Comparison of ENCODE assay signal across 23 cellular contexts in the genomic region with DNA sequence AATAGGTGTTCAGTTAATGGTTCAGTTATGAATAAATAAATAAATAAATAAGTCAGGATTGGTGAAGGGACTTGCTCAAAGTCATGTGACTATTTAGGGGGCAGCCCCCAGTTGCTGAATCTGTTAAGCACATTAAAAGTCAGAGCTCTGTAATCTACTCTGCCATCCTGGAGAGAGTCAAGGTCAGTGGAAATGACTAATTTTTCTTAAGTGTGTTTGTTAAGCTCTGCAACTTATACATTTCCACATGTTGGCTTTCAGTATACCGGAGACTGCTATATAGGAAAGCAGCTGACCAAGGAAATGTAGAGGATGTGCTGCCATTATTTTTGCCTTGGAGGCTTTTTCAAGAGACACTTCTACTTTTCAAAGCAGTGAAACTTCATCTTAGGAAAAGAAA. TPM values are rescaled to one million over a fixed set of nuclear protein-coding genes. Genes with fewer than 3 reads are reported as not detected.
DNase-seq lines count a peak whose midpoint lies in the region; ATAC-seq lines count a peak whose summit lies in the region.
"Had no signal": no experiment of that assay in that cellular context is flagged by ENCODE, and none has a peak within 500 bp of the region (broad histone marks: within the 10 kb centered on the region; RNA-seq: fewer than 3 reads in every experiment).

No MANE protein-coding gene starts in this region.

- H3K36me3 Mint-ChIP-seq in activated CD4-positive, alpha-beta T cell treated with anti-CD3 and anti-CD28 coated beads, Interleukin-2, amount 10 ng/mL, durations not matched to agents 24 days and 14 days (ENCODE audit: low read depth): peaks cover 2% of the 10 kb centered on the region
- H3K36me3 Mint-ChIP-seq: CD4-positive, CD25-positive, alpha-beta regulatory T cell had no signal

- DNase-seq in activated CD4-positive, alpha-beta T cell treated with anti-CD3 and anti-CD28 coated beads, Interleukin-2, amount 10 ng/mL, durations not matched to agents 24 days and 14 days: peak; percentile 14
- DNase-seq in activated CD4-positive, alpha-beta T cell treated with anti-CD3 and anti-CD28 coated beads, Interleukin-2, amount 50 U/mL, for 4 hours: no peak
- DNase-seq in amniotic epithelial cell (ENCODE audit: low read depth) (peak; percentile 58), iris pigment epithelial cell (ENCODE audit: low read depth) (peak; percentile 47), MG63 (no peak), NCI-H2171 treated with DMSO at 0.1 percent for 48 hours (lab: John Stamatoyannopoulos, UW) (no peak)
- DNase-seq: CD4-positive, CD25-positive, alpha-beta regulatory T cell; DMS153; GF-D8; HCEC 1CT; Karpas-422; NCI-H1105; NCI-H1436 treated with DMSO at 0.1 percent for 48 hours; NCI-H2029; NCI-H2227 treated with DMSO at 0.1 percent for 48 hours; NCI-H526 treated with DMSO at 0.1 percent for 48 hours; Right ventricle myocardium superior; RPMI8226; T-helper 1 cell had no signal

- no peaks in the 10 kb centered on the region for H3K27me3 ChIP-seq in MG63
- H3K27me3 ChIP-seq: BLaER1, SJSA1 had no signal

- H3K27ac Mint-ChIP-seq in activated CD4-positive, alpha-beta T cell treated with anti-CD3 and anti-CD28 coated beads, Interleukin-2, amount 10 ng/mL, durations not matched to agents 24 days and 14 days: no peak overlapping the region
- H3K27ac Mint-ChIP-seq: CD4-positive, CD25-positive, alpha-beta regulatory T cell had no signal

- ATAC-seq in HG02610 (IDR thresholded peaks at IDR 0.05; ENCODE audit: unreplicated experiment): peak; percentile 36
- ATAC-seq in HG03571 (IDR thresholded peaks at IDR 0.05; ENCODE audit: unreplicated experiment): no peak

- intact Hi-C loops in activated CD4-positive, alpha-beta T cell treated with anti-CD3 and anti-CD28 coated beads, Interleukin-2, amount 10 ng/mL, durations not matched to agents 24 days and 14 days (cut with micrococcal nuclease): no loop called here

- H3K9me3 Mint-ChIP-seq in activated CD4-positive, alpha-beta T cell treated with anti-CD3 and anti-CD28 coated beads, Interleukin-2, amount 10 ng/mL, durations not matched to agents 24 days and 14 days: peaks cover 3% of the 10 kb centered on the region

- H3K4me1 Mint-ChIP-seq in activated CD4-positive, alpha-beta T cell treated with anti-CD3 and anti-CD28 coated beads, Interleukin-2, amount 10 ng/mL, durations not matched to agents 24 days and 14 days: peaks cover 13% of the 10 kb centered on the region

- H3K27me3 Mint-ChIP-seq in activated CD4-positive, alpha-beta T cell treated with anti-CD3 and anti-CD28 coated beads, Interleukin-2, amount 10 ng/mL, durations not matched to agents 24 days and 14 days: no peaks in the 10 kb centered on the region
- H3K27me3 Mint-ChIP-seq: CD4-positive, CD25-positive, alpha-beta regulatory T cell had no signal

- no peak overlapping the region for H3K4me3 ChIP-seq in MG63
- H3K4me3 ChIP-seq: BLaER1, SJSA1 had no signal

- H3K4me3 Mint-ChIP-seq in activated CD4-positive, alpha-beta T cell treated with anti-CD3 and anti-CD28 coated beads, Interleukin-2, amount 10 ng/mL, durations not matched to agents 24 days and 14 days: no peak overlapping the region
- H3K4me3 Mint-ChIP-seq: CD4-positive, CD25-positive, alpha-beta regulatory T cell had no signal

- H3K9me3 ChIP-seq in MG63: no peaks in the 10 kb centered on the region
- H3K9me3 ChIP-seq: SJSA1 had no signal

- H3K36me3 ChIP-seq in MG63: no peaks in the 10 kb centered on the region
- H3K36me3 ChIP-seq: SJSA1 had no signal

RNA-seq across cellular contexts. Expression of a gene that starts 57.9 kb away (rescaled TPM):
- 9.8 and 10.6 TPM in 2 replicates for total RNA-seq in activated CD4-positive, alpha-beta T cell treated with anti-CD3 and anti-CD28 coated beads, Interleukin-2, amount 10 ng/mL, durations not matched to agents 24 days and 14 days
- total RNA-seq in MG63 (2014; rRNA removed; shearing (Covaris generic); ENCODE audit: low replicate concordance): 0.07 and 1.1 TPM in 2 replicates

Comparison
In these comparisons a context has a peak if more than half of its experiments do, and no peak if none do; other contexts are left out.
1. DNase-seq: peak in activated CD4-positive, alpha-beta T cell treated with anti-CD3 and anti-CD28 coated beads, Interleukin-2, amount 10 ng/mL, durations not matched to agents 24 days and 14 days (single experiment), amniotic epithelial cell (single experiment) and iris pigment epithelial cell (single experiment); none in activated CD4-positive, alpha-beta T cell treated with anti-CD3 and anti-CD28 coated beads, Interleukin-2, amount 50 U/mL, for 4 hours (0 of 2), MG63 (single experiment) and NCI-H2171 treated with DMSO at 0.1 percent for 48 hours (single experiment).